18 cellular contexts compared by ENCODE assay signal in the genomic region with DNA sequence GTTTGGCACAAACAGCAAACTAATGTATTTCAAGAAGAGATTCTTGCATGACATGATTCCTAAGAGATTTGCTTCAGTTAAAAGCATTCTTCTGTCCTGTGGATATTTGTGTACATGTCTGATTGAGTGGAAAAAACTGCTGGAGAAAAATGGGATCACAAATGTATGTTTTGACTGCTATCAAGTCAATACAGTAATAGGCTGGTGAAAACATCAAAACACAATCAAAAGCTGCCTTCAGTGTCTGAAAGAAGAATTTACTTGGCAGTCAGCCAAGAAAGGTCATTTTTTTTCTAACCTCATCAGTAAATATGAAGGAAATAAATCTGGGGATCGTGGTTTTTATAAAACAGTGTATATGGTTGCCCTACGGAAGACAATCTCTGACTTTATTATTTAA.
DNase-seq lines count a peak whose midpoint lies in the region; ATAC-seq and TF ChIP-seq lines count a peak whose summit lies in the region.
"Had no signal": no experiment of that assay in that cellular context is flagged by ENCODE, and none has a peak within 500 bp of the region (broad histone marks: within the 10 kb centered on the region; RNA-seq: fewer than 3 reads in every experiment).

No MANE protein-coding gene starts in this region.

- no peaks in the 10 kb centered on the region; the same call in 1 of the 2 replicates for H3K4me1 ChIP-seq in BE2C
- H3K4me1 ChIP-seq: parathyroid adenoma had no signal

- in situ Hi-C loops in KBM-7 (cut with MboI; ENCODE audit: low pct_unique_long_range_greater_than_20kb, low sequenced_read_pairs) = no loop called here

- no peaks in the 10 kb centered on the region for H3K36me3 ChIP-seq in BE2C
- H3K36me3 ChIP-seq: tibial nerve had no signal

- DNase-seq in HT-29 (ENCODE audit: low spot score) (peak; percentile 69), NCI-H1694 (lab: John Stamatoyannopoulos, UW) (peak; percentile 5), astrocyte of the hippocampus (ENCODE audit: low read depth, low spot score) (peak; percentile 18), myocyte (ENCODE audit: low read depth) (peak; percentile 21), KBM-7 (no peak), BE2C (no peak)
- DNase-seq: activated CD8-positive, alpha-beta memory T cell treated with anti-CD3 and anti-CD28 coated beads for 24 hours; activated naive CD4-positive, alpha-beta T cell treated with anti-CD3 and anti-CD28 coated beads, Interleukin-2, amount 50 U/mL, for 16 hours; activated T-cell treated with anti-CD3 and anti-CD28 coated beads, Interleukin-2, amount 50 U/mL, for 48 hours; kidney; mesenchymal stem cell; MM.1S; naive thymus-derived CD8-positive, alpha-beta T cell; stimulated activated naive CD4-positive, alpha-beta T cell treated with Interleukin-2 at 50 U/mL for 16 hours had no signal

- no peak for TF ChIP-seq CTCF in BE2C (IDR thresholded peaks at IDR 0.05; ENCODE audit: low read depth, low read length)

- H3K27me3 ChIP-seq in BE2C = no peaks in the 10 kb centered on the region
- H3K27me3 ChIP-seq: tibial nerve had no signal

- no peak overlapping the region for H3K4me3 ChIP-seq in BE2C (ENCODE audit: low read depth, low read length)
- H3K4me3 ChIP-seq: coronary artery, tibial nerve had no signal

- no peaks in the 10 kb centered on the region for H3K9me3 ChIP-seq in BE2C

- no peak for ATAC-seq in GM19023 (IDR thresholded peaks at IDR 0.05; ENCODE audit: unreplicated experiment)
- ATAC-seq: naive thymus-derived CD8-positive, alpha-beta T cell had no signal

Comparison
In these comparisons a context has a peak if more than half of its experiments do, and no peak if none do; other contexts are left out.
1. DNase-seq: peak in HT-29 (single experiment), NCI-H1694 (single experiment), astrocyte of the hippocampus (single experiment) and myocyte (single experiment); none in KBM-7 (single experiment) and BE2C (single experiment).